In genomic region chr13:27263438-27263837, GRCh38 we compare ENCODE assay signal across 17 cellular contexts. TPM values are rescaled to one million over a fixed set of nuclear protein-coding genes. Genes with fewer than 3 reads are reported as not detected.
DNase-seq lines count a peak whose midpoint lies in the region; ATAC-seq, FAIRE-seq and TF ChIP-seq lines count a peak whose summit lies in the region.
"Had no signal": no experiment of that assay in that cellular context is flagged by ENCODE, and none has a peak within 500 bp of the region (broad histone marks: within the 10 kb centered on the region; RNA-seq: fewer than 3 reads in every experiment).

No MANE protein-coding gene starts in this region.

- DNase-seq in CD4-positive, alpha-beta memory T cell = no peak
- DNase-seq in IMR-90 (no peak), astrocyte (ENCODE audit: low read depth) (no peak), nephron progenitor cell (no peak), NCI-H146 treated with DMSO at 0.1 percent for 48 hours (lab: John Stamatoyannopoulos, UW; ENCODE audit: unreplicated experiment) (no peak)
- no peak for DNase-seq in naive thymus-derived CD4-positive, alpha-beta T cell
- DNase-seq: activated CD4-positive, alpha-beta T cell treated with anti-CD3 and anti-CD28 coated beads for 36 hours; activated naive CD4-positive, alpha-beta T cell; aorta; NCI-H510A treated with DMSO at 0.1 percent for 48 hours; ovary; stomach had no signal

- H2AFZ ChIP-seq in IMR-90 (replicated peaks; ENCODE audit: low read length, poor library complexity) (no peak overlapping the region), astrocyte (ENCODE audit: low read depth, low read length) (no peak overlapping the region)

- no peak overlapping the region for H2BK15ac ChIP-seq in IMR-90 (ENCODE audit: low read depth, low read length)

- no peak overlapping the region for H2BK20ac ChIP-seq in IMR-90 (ENCODE audit: low read depth, low read length)

- in situ Hi-C loops in IMR-90 (cut with MboI; ENCODE audit: low sequenced_read_pairs) = no loop called here

- no peak for TF ChIP-seq POLR2A in IMR-90 (IDR thresholded peaks at IDR 0.05; ENCODE audit: low read depth, low read length)

- no peak overlapping the region for H3K4ac ChIP-seq in IMR-90 (ENCODE audit: low read depth, low read length)

- POLR2A ChIA-PET in CD4-positive, alpha-beta memory T cell (lab: Charles Lee; ENCODE audit: partially characterized antibody) = interaction anchor here (1.8 kb wide), 1 partner anchor 10 kb away, joined by 4 read pairs; no protein-coding TSS in a partner anchor
- POLR2A ChIA-PET in IMR-90 (lab: Charles Lee; ENCODE audit: unreplicated experiment) = interaction anchor here (0.6 kb wide), 1 partner anchor 219 kb away, joined by 3 read pairs; no protein-coding TSS in a partner anchor
- POLR2A ChIA-PET in naive thymus-derived CD4-positive, alpha-beta T cell (lab: Charles Lee) = no interaction called here

- H3K9me3 ChIP-seq in CD4-positive, alpha-beta memory T cell (ENCODE audit: control insufficient read depth in 1 of 2, low read length in 2 of 2) = no peaks in the 10 kb centered on the region
- no peaks in the 10 kb centered on the region for H3K9me3 ChIP-seq in IMR-90 (ENCODE audit: control insufficient read depth, insufficient read depth, low read length)
- H3K9me3 ChIP-seq in astrocyte (ENCODE audit: insufficient read depth, low read depth, low read length) = no peaks in the 10 kb centered on the region
- no peaks in the 10 kb centered on the region for H3K9me3 ChIP-seq in naive thymus-derived CD4-positive, alpha-beta T cell (ENCODE audit: control insufficient read depth in 2 of 3, low read length in 3 of 3)
- H3K9me3 ChIP-seq: ovary, stomach had no signal

- intact Hi-C loops in CD4-positive, alpha-beta memory T cell (cut with micrococcal nuclease) = no loop called here
- intact Hi-C loops in IMR-90 (cut with micrococcal nuclease) = no loop called here
- intact Hi-C loops in naive thymus-derived CD4-positive, alpha-beta T cell (cut with micrococcal nuclease) = no loop called here

- peaks cover 2% of the 10 kb centered on the region for H3K36me3 ChIP-seq in CD4-positive, alpha-beta memory T cell (ENCODE audit: insufficient read depth, low read length)
- H3K36me3 ChIP-seq in IMR-90 (ENCODE audit: control insufficient read depth, insufficient read depth, low read length) = peaks cover 10% of the 10 kb centered on the region
- H3K36me3 ChIP-seq in astrocyte (ENCODE audit: insufficient read depth, low read length) = peaks cover 5% of the 10 kb centered on the region
- peaks cover 0 to 9% (median 7%) of the 10 kb centered on the region in 3 experiments for H3K36me3 ChIP-seq in naive thymus-derived CD4-positive, alpha-beta T cell (ENCODE audit: control insufficient read depth in 2 of 3, insufficient read depth in 3 of 3, low read length in 3 of 3)
- H3K36me3 ChIP-seq: ovary had no signal

- no peak overlapping the region for H3K18ac ChIP-seq in IMR-90 (ENCODE audit: low read depth, low read length)

- H3K9ac ChIP-seq in IMR-90 (ENCODE audit: low read depth, low read length) (no peak overlapping the region), astrocyte (ENCODE audit: low read length) (no peak overlapping the region)

- H3K9me1 ChIP-seq in IMR-90 (ENCODE audit: insufficient read depth, low read length) = peaks cover 8% of the 10 kb centered on the region

- no peak overlapping the region for H2AK9ac ChIP-seq in IMR-90 (replicated peaks; ENCODE audit: low read depth, low read length, poor library complexity)

- H3K4me1 Mint-ChIP-seq in CD4-positive, alpha-beta memory T cell = peaks cover 33 to 56% (median 41%) of the 10 kb centered on the region in 4 donors
- H3K4me1 Mint-ChIP-seq in astrocyte (ENCODE audit: low read depth, unreplicated experiment) = peaks cover 23% of the 10 kb centered on the region
- H3K4me1 Mint-ChIP-seq in nephron progenitor cell = peaks cover 4% of the 10 kb centered on the region
- peaks cover 23 to 83% (median 64%) of the 10 kb centered on the region in 7 donors for H3K4me1 Mint-ChIP-seq in naive thymus-derived CD4-positive, alpha-beta T cell

- H3K14ac ChIP-seq in IMR-90 (replicated peaks; ENCODE audit: low read depth, low read length) = no peak overlapping the region

- peaks cover 9% of the 10 kb centered on the region for H3K79me2 ChIP-seq in astrocyte (ENCODE audit: insufficient read depth, low read length)

- H4K8ac ChIP-seq in IMR-90 (ENCODE audit: low read depth in 2 of 2, low read length in 2 of 2) = no peak overlapping the region

- CTCF ChIA-PET in CD4-positive, alpha-beta memory T cell (lab: Charles Lee; ENCODE audit: partially characterized antibody) = interaction anchor here (1.7 kb wide), 1 partner anchor 8 kb away, joined by 7 read pairs; no protein-coding TSS in a partner anchor
- CTCF ChIA-PET in IMR-90 (lab: Yijun Ruan, JAX) = no interaction called here
- CTCF ChIA-PET in naive thymus-derived CD4-positive, alpha-beta T cell (lab: Charles Lee) = no interaction called here

- peaks cover 0 to 4% (median 0%) of the 10 kb centered on the region in 8 donors for H3K9me3 Mint-ChIP-seq in CD4-positive, alpha-beta memory T cell
- H3K9me3 Mint-ChIP-seq in astrocyte (ENCODE audit: unreplicated experiment) = no peaks in the 10 kb centered on the region
- no peaks in the 10 kb centered on the region for H3K9me3 Mint-ChIP-seq in nephron progenitor cell
- peaks cover 0 to 1% (median 0%) of the 10 kb centered on the region in 11 donors for H3K9me3 Mint-ChIP-seq in naive thymus-derived CD4-positive, alpha-beta T cell

- no peak overlapping the region for H3K27ac ChIP-seq in CD4-positive, alpha-beta memory T cell (ENCODE audit: low read depth, low read length)
- H3K27ac ChIP-seq in IMR-90 (ENCODE audit: insufficient read depth, low read length) (no peak overlapping the region), astrocyte (ENCODE audit: low read depth, low read length) (peak overlapping the region; percentile 13)
- H3K27ac ChIP-seq in naive thymus-derived CD4-positive, alpha-beta T cell (ENCODE audit: low read depth, low read length) = no peak overlapping the region
- H3K27ac ChIP-seq: ovary had no signal

- H3K27me3 Mint-ChIP-seq in CD4-positive, alpha-beta memory T cell = no peaks in the 10 kb centered on the region
- peaks cover 2% of the 10 kb centered on the region for H3K27me3 Mint-ChIP-seq in astrocyte (ENCODE audit: low read depth, unreplicated experiment)
- peaks cover 8% of the 10 kb centered on the region for H3K27me3 Mint-ChIP-seq in nephron progenitor cell (ENCODE audit: low read depth, poor library complexity)
- H3K27me3 Mint-ChIP-seq in naive thymus-derived CD4-positive, alpha-beta T cell = no peaks in the 10 kb centered on the region
- H3K27me3 Mint-ChIP-seq: activated CD4-positive, alpha-beta T cell treated with anti-CD3 and anti-CD28 coated beads for 36 hours had no signal

- no peak overlapping the region for H3K23ac ChIP-seq in IMR-90 (ENCODE audit: low read depth, low read length)

- H4K91ac ChIP-seq in IMR-90 (ENCODE audit: insufficient read depth, low read depth, low read length) = no peak overlapping the region

- no peak overlapping the region for H3K4me2 ChIP-seq in IMR-90 (ENCODE audit: low read depth, low read length)
- H3K4me2 ChIP-seq in astrocyte (ENCODE audit: low read length) = no peak overlapping the region

- H4K5ac ChIP-seq in IMR-90 (ENCODE audit: low read depth, low read length) = no peak overlapping the region

- no peak overlapping the region for H3K4me3 ChIP-seq in CD4-positive, alpha-beta memory T cell (ENCODE audit: low read length in 2 of 2)
- no peak overlapping the region for H3K4me3 ChIP-seq in IMR-90 (ENCODE audit: insufficient read depth, low read depth, low read length)
- no peak overlapping the region for H3K4me3 ChIP-seq in astrocyte (ENCODE audit: insufficient read depth, low read depth, low read length)
- H3K4me3 ChIP-seq in naive thymus-derived CD4-positive, alpha-beta T cell (ENCODE audit: low read length) = no peak overlapping the region
- H3K4me3 ChIP-seq: K562, ovary, stomach had no signal

- no peak for TF ChIP-seq RAD21 in IMR-90 (IDR thresholded peaks at IDR 0.05; ENCODE audit: low read length)

- no CpG with 5 or more reads among the region's 2 CpGs for WGBS in IMR-90 (ENCODE audit: extremely low coverage in 2 of 2, insufficient read length in 1 of 2), 2 experiments

- H3K4me3 Mint-ChIP-seq in CD4-positive, alpha-beta memory T cell = no peak overlapping the region
- no peak overlapping the region for H3K4me3 Mint-ChIP-seq in astrocyte (ENCODE audit: unreplicated experiment)
- no peak overlapping the region for H3K4me3 Mint-ChIP-seq in nephron progenitor cell
- no peak overlapping the region for H3K4me3 Mint-ChIP-seq in naive thymus-derived CD4-positive, alpha-beta T cell
- H3K4me3 Mint-ChIP-seq: activated CD4-positive, alpha-beta T cell treated with anti-CD3 and anti-CD28 coated beads for 36 hours had no signal

- TF ChIP-seq CTCF in IMR-90 (conservative IDR thresholded peaks at IDR 0.05; ENCODE audit: low read depth, low read length) = no peak
- no peak for TF ChIP-seq CTCF in astrocyte (IDR thresholded peaks at IDR 0.05; ENCODE audit: insufficient read depth, low read depth, low read length)
- no peak for TF ChIP-seq CTCF in nephron progenitor cell (IDR thresholded peaks at IDR 0.05)

- peaks cover 10 to 25% of the 10 kb centered on the region in 2 experiments for H3K79me1 ChIP-seq in IMR-90 (ENCODE audit: low read depth in 1 of 2, low read length in 2 of 2)

- no peak overlapping the region for H2BK120ac ChIP-seq in IMR-90 (ENCODE audit: low read depth, low read length)

- peak overlapping the region in 5 of 7 donors; percentile 8 to 83 (median 46) for H3K27ac Mint-ChIP-seq in CD4-positive, alpha-beta memory T cell
- H3K27ac Mint-ChIP-seq in astrocyte (ENCODE audit: unreplicated experiment) = peak overlapping the region; percentile 80
- H3K27ac Mint-ChIP-seq in nephron progenitor cell = peak overlapping the region; percentile 38
- H3K27ac Mint-ChIP-seq in naive thymus-derived CD4-positive, alpha-beta T cell = peak overlapping the region in 4 of 9 donors; percentile 34 to 68 (median 46)
- H3K27ac Mint-ChIP-seq: activated CD4-positive, alpha-beta T cell treated with anti-CD3 and anti-CD28 coated beads for 36 hours had no signal

- no peaks in the 10 kb centered on the region for H3K27me3 ChIP-seq in CD4-positive, alpha-beta memory T cell (ENCODE audit: insufficient read depth, low read length)
- H3K27me3 ChIP-seq in IMR-90 (ENCODE audit: control insufficient read depth, insufficient read depth, low read length) (no peaks in the 10 kb centered on the region), astrocyte (ENCODE audit: insufficient read depth, low read length) (no peaks in the 10 kb centered on the region)
- H3K27me3 ChIP-seq in naive thymus-derived CD4-positive, alpha-beta T cell (ENCODE audit: control insufficient read depth in 2 of 2, insufficient read depth in 2 of 2, low read length in 2 of 2) = no peaks in the 10 kb centered on the region
- H3K27me3 ChIP-seq: ovary, stomach had no signal

- no peak for FAIRE-seq in astrocyte (lab: Jason Lieb, UNC)
- FAIRE-seq: colon, frontal cortex, H1, K562 had no signal

- H3K4me1 ChIP-seq in CD4-positive, alpha-beta memory T cell (ENCODE audit: insufficient read depth, low read length) = peaks cover 39% of the 10 kb centered on the region
- H3K4me1 ChIP-seq in IMR-90 (ENCODE audit: control insufficient read depth, insufficient read depth, low read length) = peaks cover 3% of the 10 kb centered on the region; the same call in 1 of the 2 replicates
- H3K4me1 ChIP-seq in astrocyte (ENCODE audit: insufficient read depth, low read length) = no peaks in the 10 kb centered on the region
- H3K4me1 ChIP-seq in naive thymus-derived CD4-positive, alpha-beta T cell (ENCODE audit: control insufficient read depth in 2 of 2, insufficient read depth in 2 of 2, low read length in 2 of 2) = peaks cover 0 to 4% of the 10 kb centered on the region in 2 donors

- 0 out of 2 replicates have a peak overlapping the region, but pooled peaks have one; percentile 41 for H3K56ac ChIP-seq in IMR-90 (ENCODE audit: extremely low read depth, insufficient read depth, low read length)

- H2AK5ac ChIP-seq in IMR-90 (ENCODE audit: low read depth, low read length) = no peak overlapping the region

- no peak overlapping the region for H2BK5ac ChIP-seq in IMR-90 (ENCODE audit: low read depth, low read length, poor library complexity, severe bottlenecking)

- H4K20me1 ChIP-seq in IMR-90 (ENCODE audit: insufficient read depth, low read length) = peaks cover 11% of the 10 kb centered on the region; the same call in 1 of the 2 replicates
- peaks cover 26% of the 10 kb centered on the region for H4K20me1 ChIP-seq in astrocyte (ENCODE audit: insufficient read depth, low read length)

- BruUV-seq in IMR-90 (replicated peaks; lab: Mats Ljungman, UMichigan) = no TSS peak

- ATAC-seq in IMR-90 (ENCODE audit: low read depth) = no peak
- ATAC-seq in HG03175 (IDR thresholded peaks at IDR 0.05; ENCODE audit: unreplicated experiment) = no peak
- no peak for ATAC-seq in naive thymus-derived CD4-positive, alpha-beta T cell
- ATAC-seq: activated CD4-positive, alpha-beta T cell treated with anti-CD3 and anti-CD28 coated beads for 36 hours; K562 had no signal

- peaks cover 6 to 26% of the 10 kb centered on the region in 2 donors for H3K36me3 Mint-ChIP-seq in CD4-positive, alpha-beta memory T cell
- H3K36me3 Mint-ChIP-seq in astrocyte (ENCODE audit: low read depth, unreplicated experiment) (peaks cover 18% of the 10 kb centered on the region), nephron progenitor cell (ENCODE audit: low read depth) (peaks cover 35% of the 10 kb centered on the region)
- peaks cover 3 to 19% (median 14%) of the 10 kb centered on the region in 5 donors for H3K36me3 Mint-ChIP-seq in naive thymus-derived CD4-positive, alpha-beta T cell

- dilution Hi-C loops in IMR-90 (cut with HindIII; ENCODE audit: low sequenced_read_pairs, unreplicated experiment) = no loop called here

RNA-seq across cellular contexts. Expression of gene RASL11A, which starts 7.2 kb away (rescaled TPM):
- under 1 TPM; 0.78 to 0.96 TPM for total RNA-seq in CD4-positive, alpha-beta memory T cell
- under 1 TPM in 1 of 2 donors, not detected in 1; 0.21 TPM for polyA plus RNA-seq in CD4-positive, alpha-beta memory T cell
- 15.3 and 18.5 TPM in 2 replicates for total RNA-seq in IMR-90 (2012; rRNA removed)
- 9.8 and 10.4 TPM in 2 replicates for polyA plus RNA-seq in IMR-90 (2012; rRNA removed)
- polyA plus RNA-seq in IMR-90 (2012; cell fraction: cytosol; rRNA removed) = 9.5 and 12.6 TPM in 2 replicates
- polyA plus RNA-seq in IMR-90 (2012; cell fraction: nucleus; rRNA removed; ENCODE audit: low replicate concordance) = 6.3 and 7.6 TPM in 2 replicates
- 0.79 and 2.2 TPM in 2 replicates for total RNA-seq in astrocyte
- 1 to 10 TPM in 2 of 5 experiments, under 1 TPM in 3; 0.44 to 3.0 (median 0.86) TPM for total RNA-seq in naive thymus-derived CD4-positive, alpha-beta T cell
- polyA plus RNA-seq in naive thymus-derived CD4-positive, alpha-beta T cell = 1 to 10 TPM in 1 of 2 donors, under 1 TPM in 1; 0.53 to 1.7 TPM

RNA-seq across cellular contexts. Expression of gene RPL21, which starts 12.1 kb away (rescaled TPM):
- 1,000 to 10,000 TPM; 2,008 to 2,177 TPM for total RNA-seq in CD4-positive, alpha-beta memory T cell
- 1,000 to 10,000 TPM; 6,214 to 7,509 TPM for polyA plus RNA-seq in CD4-positive, alpha-beta memory T cell
- total RNA-seq in IMR-90 (2012; rRNA removed) = 1,160 and 1,364 TPM in 2 replicates
- polyA plus RNA-seq in IMR-90 (2012; rRNA removed) = 912 and 966 TPM in 2 replicates
- polyA plus RNA-seq in IMR-90 (2012; cell fraction: cytosol; rRNA removed) = 476 and 972 TPM in 2 replicates
- 66.0 and 616 TPM in 2 replicates for polyA plus RNA-seq in IMR-90 (2012; cell fraction: nucleus; rRNA removed; ENCODE audit: low replicate concordance)
- total RNA-seq in astrocyte = 622 and 728 TPM in 2 replicates
- 1,000 to 10,000 TPM in 4 of 5 experiments, 100 to 1,000 TPM in 1; 962 to 2,668 (median 2,384) TPM for total RNA-seq in naive thymus-derived CD4-positive, alpha-beta T cell
- 1,000 to 10,000 TPM; 7,687 to 9,287 TPM for polyA plus RNA-seq in naive thymus-derived CD4-positive, alpha-beta T cell
